ENCODE assay signal across 8 cellular contexts in genomic region chr19:47230122-47230920, GRCh38. TPM values are rescaled to one million over a fixed set of nuclear protein-coding genes. Genes with fewer than 3 reads are reported as not detected.
DNase-seq lines count a peak whose midpoint lies in the region; ATAC-seq and TF ChIP-seq lines count a peak whose summit lies in the region.

No MANE protein-coding gene starts in this region.

- peaks cover 30% of the 10 kb centered on the region for H3F3A ChIP-seq in GM23338 (replicated peaks; ENCODE audit: low read depth)

- no peaks in the 10 kb centered on the region for H3K9me2 ChIP-seq in GM23338 (ENCODE audit: insufficient read depth)

- peak overlapping the region; percentile 95 for H3K4me2 ChIP-seq in GM23338

- H3K27ac ChIP-seq in GM23338 (ENCODE audit: low read depth) = no peak overlapping the region
- H3K27ac ChIP-seq in RWPE2 (ENCODE audit: poor library complexity, severe bottlenecking) = peak overlapping the region; percentile 93
- H3K27ac ChIP-seq in right atrium auricular region = peak overlapping the region; percentile 99 to 100
- H3K27ac ChIP-seq in rectal smooth muscle tissue (ENCODE audit: low read depth, low read length) = peak overlapping the region; percentile 100

- peaks cover 22% of the 10 kb centered on the region for H3K4me1 Mint-ChIP-seq in GM23338
- peaks cover 37% of the 10 kb centered on the region for H3K4me1 Mint-ChIP-seq in activated naive CD8-positive, alpha-beta T cell treated with anti-CD3 and anti-CD28 coated beads, Interleukin-2, amount 50 U/mL, for 24 hours

- H3K27me3 Mint-ChIP-seq in GM23338 (ENCODE audit: insufficient read depth, low read depth, poor library complexity) = peaks cover 24% of the 10 kb centered on the region
- H3K27me3 Mint-ChIP-seq in activated naive CD8-positive, alpha-beta T cell treated with anti-CD3 and anti-CD28 coated beads, Interleukin-2, amount 50 U/mL, for 24 hours = no peaks in the 10 kb centered on the region

- H3K27me3 ChIP-seq in GM23338 (ENCODE audit: insufficient read depth) (peaks cover 11% of the 10 kb centered on the region), RWPE2 (ENCODE audit: insufficient read depth, poor library complexity, severe bottlenecking) (no peaks in the 10 kb centered on the region), right atrium auricular region (no peaks in the 10 kb centered on the region), rectal smooth muscle tissue (ENCODE audit: control insufficient read depth, insufficient read depth, low read length) (no peaks in the 10 kb centered on the region)

- H4K20me1 ChIP-seq in GM23338 (replicated peaks; ENCODE audit: insufficient read depth) = no peaks in the 10 kb centered on the region; the same call in 1 of the 2 replicates

- TF ChIP-seq CTCF in GM23338 (conservative IDR thresholded peaks at IDR 0.05; ENCODE audit: low read depth in 2 of 2) = peak; percentile 57 to 76
- TF ChIP-seq CTCF in RWPE2 (IDR thresholded peaks at IDR 0.05; ENCODE audit: poor library complexity, severe bottlenecking) = peak; percentile 97
- TF ChIP-seq CTCF in right atrium auricular region (IDR thresholded peaks at IDR 0.05) = peak; percentile 92 to 99

- peaks cover 37% of the 10 kb centered on the region for H3K4me1 ChIP-seq in GM23338 (ENCODE audit: insufficient read depth)
- H3K4me1 ChIP-seq in RWPE2 (ENCODE audit: insufficient read depth, poor library complexity, severe bottlenecking) = peaks cover 18% of the 10 kb centered on the region
- peaks cover 0 to 54% of the 10 kb centered on the region in 2 donors for H3K4me1 ChIP-seq in right atrium auricular region
- H3K4me1 ChIP-seq in rectal smooth muscle tissue (ENCODE audit: control insufficient read depth, insufficient read depth, low read length) = peaks cover 30% of the 10 kb centered on the region

- H3K36me3 ChIP-seq in GM23338 (ENCODE audit: insufficient read depth) (no peaks in the 10 kb centered on the region; the same call in 1 of the 2 replicates), RWPE2 (ENCODE audit: low read depth) (peaks cover 5% of the 10 kb centered on the region), right atrium auricular region (no peaks in the 10 kb centered on the region), rectal smooth muscle tissue (ENCODE audit: control insufficient read depth, insufficient read depth, low read length) (no peaks in the 10 kb centered on the region)

- H3K9me3 Mint-ChIP-seq in GM23338 = peaks cover 1% of the 10 kb centered on the region; the same call in 1 of the 3 replicates
- peaks cover 3% of the 10 kb centered on the region for H3K9me3 Mint-ChIP-seq in activated naive CD8-positive, alpha-beta T cell treated with anti-CD3 and anti-CD28 coated beads, Interleukin-2, amount 50 U/mL, for 24 hours

- peak overlapping the region; percentile 42 for H3K9ac ChIP-seq in rectal smooth muscle tissue (ENCODE audit: low read length)

- H3K79me2 ChIP-seq in GM23338 (replicated peaks; ENCODE audit: insufficient read depth) = peaks cover 24% of the 10 kb centered on the region

- peak overlapping the region; percentile 96 for H3K4me3 ChIP-seq in GM23338
- peak overlapping the region; percentile 50 for H3K4me3 ChIP-seq in RWPE2 (ENCODE audit: severe bottlenecking)
- H3K4me3 ChIP-seq in right atrium auricular region = peak overlapping the region; percentile 84 to 85
- peak overlapping the region; percentile 77 for H3K4me3 ChIP-seq in rectal smooth muscle tissue (ENCODE audit: low read length)

- H3K9me3 ChIP-seq in RWPE2 (ENCODE audit: severe bottlenecking) (no peaks in the 10 kb centered on the region), right atrium auricular region (no peaks in the 10 kb centered on the region)

- ATAC-seq in GM23338 (peak; percentile 1; the same call in 2 of the 3 replicates), RWPE2 (ENCODE audit: low read depth) (no peak), HG03354 (IDR thresholded peaks at IDR 0.05; ENCODE audit: poor library complexity, severe bottlenecking, unreplicated experiment) (no peak), GM18520 (IDR thresholded peaks at IDR 0.05; ENCODE audit: unreplicated experiment) (no peak)
- no peak for ATAC-seq in activated naive CD8-positive, alpha-beta T cell treated with anti-CD3 and anti-CD28 coated beads, Interleukin-2, amount 50 U/mL, for 24 hours

- H3K27ac Mint-ChIP-seq in GM23338 = no peak overlapping the region
- H3K27ac Mint-ChIP-seq in activated naive CD8-positive, alpha-beta T cell treated with anti-CD3 and anti-CD28 coated beads, Interleukin-2, amount 50 U/mL, for 24 hours = no peak overlapping the region

- DNase-seq in Ammon's horn (ENCODE audit: low spot score) (peak; percentile 41), GM23338 (ENCODE audit: low spot score) (peak; percentile 76), RWPE2 (ENCODE audit: low spot score) (no peak), right atrium auricular region (ENCODE audit: low spot score) (no peak)
- DNase-seq in activated naive CD8-positive, alpha-beta T cell treated with anti-CD3 and anti-CD28 coated beads, Interleukin-2, amount 50 U/mL, for 24 hours = peak; percentile 87

- H3K4me3 Mint-ChIP-seq in GM23338 = peak overlapping the region; percentile 53; the same call in 2 of the 3 replicates
- H3K4me3 Mint-ChIP-seq in activated naive CD8-positive, alpha-beta T cell treated with anti-CD3 and anti-CD28 coated beads, Interleukin-2, amount 50 U/mL, for 24 hours = peak overlapping the region; percentile 33

- peaks cover 5% of the 10 kb centered on the region for H3K36me3 Mint-ChIP-seq in GM23338 (ENCODE audit: low read depth)
- peaks cover 4% of the 10 kb centered on the region for H3K36me3 Mint-ChIP-seq in activated naive CD8-positive, alpha-beta T cell treated with anti-CD3 and anti-CD28 coated beads, Interleukin-2, amount 50 U/mL, for 24 hours (ENCODE audit: low read depth)

- no peak overlapping the region for H2AFZ ChIP-seq in GM23338

TF ChIP-seq in GM23338, 12 proteins besides CTCF, POLR2A, EP300 and RAD21:
- 0 out of 2 replicates have a peak, but pooled peaks have one; percentile 7 for TF ChIP-seq POLR2AphosphoS5 (IDR thresholded peaks at IDR 0.05; ENCODE audit: low read depth)
- no peak for TF ChIP-seq ETS1 (IDR thresholded peaks at IDR 0.05)

RNA-seq across cellular contexts. Expression of gene BBC3, which starts 0.7 kb away (rescaled TPM):
- 27.8 and 31.9 TPM in 2 replicates for total RNA-seq in GM23338 (2014; rRNA removed; shearing (Covaris generic))
- polyA plus RNA-seq in GM23338 (2016; fragmentation: Nextera tagmentation; extraction: Ambion mirVana) = 23.4 and 25.8 TPM in 2 replicates
- 1 to 10 TPM; 2.5 to 2.9 TPM for total RNA-seq in right atrium auricular region

RNA-seq across cellular contexts. Expression of gene CCDC9, which starts 26.0 kb away (rescaled TPM):
- 14.5 and 17.3 TPM in 2 replicates for total RNA-seq in GM23338 (2014; rRNA removed; shearing (Covaris generic))
- polyA plus RNA-seq in GM23338 (2016; fragmentation: Nextera tagmentation; extraction: Ambion mirVana) = 15.0 and 15.3 TPM in 2 replicates
- 10 to 100 TPM in 1 of 2 donors, 1 to 10 TPM in 1; 9.2 to 11.9 TPM for total RNA-seq in right atrium auricular region

RNA-seq across cellular contexts. Expression of gene INAFM1, which starts 44.4 kb away (rescaled TPM):
- total RNA-seq in GM23338 (2014; rRNA removed; shearing (Covaris generic)) = 1.7 and 2.9 TPM in 2 replicates
- polyA plus RNA-seq in GM23338 (2016; fragmentation: Nextera tagmentation; extraction: Ambion mirVana) = 10.2 and 12.7 TPM in 2 replicates
- total RNA-seq in right atrium auricular region = 1 to 10 TPM; 1.9 to 7.0 TPM

Comparison
In these comparisons a context has a peak if more than half of its experiments do, and no peak if none do; other contexts are left out.
1. DNase-seq: peak in Ammon's horn (single experiment), GM23338 (single experiment) and activated naive CD8-positive, alpha-beta T cell treated with anti-CD3 and anti-CD28 coated beads, Interleukin-2, amount 50 U/mL, for 24 hours (single experiment); none in RWPE2 (single experiment) and right atrium auricular region (single experiment).
2. Peak in every context shown above with its lines, with median percentiles within 50 percentile points of each other: H3K4me3 ChIP-seq and CTCF ChIP-seq.